1 cellular context compared by ENCODE assay signal in the genomic region with DNA sequence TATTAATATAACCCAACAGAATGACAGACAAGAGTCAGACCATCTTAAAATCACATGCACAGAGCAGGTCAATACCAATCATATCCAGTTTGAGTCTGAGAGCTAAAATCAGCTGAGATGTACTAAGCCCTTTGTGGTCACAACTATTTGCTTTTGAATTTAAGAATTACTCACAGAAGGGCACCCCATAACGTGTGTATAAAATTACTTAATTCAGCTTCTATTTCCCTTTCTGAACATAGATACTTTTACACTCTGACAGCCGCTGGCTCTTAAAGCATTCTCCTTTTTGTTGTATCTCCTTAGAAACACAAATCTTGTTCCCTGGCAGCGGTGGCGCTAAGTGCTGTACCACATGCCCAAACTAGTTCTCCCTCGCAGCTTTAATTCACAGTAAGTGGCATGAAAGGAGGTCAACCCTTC.
TF ChIP-seq lines count a peak whose summit lies in the region.

No MANE protein-coding gene starts in this region.

TF ChIP-seq in GM23338, 12 proteins besides CTCF, POLR2A, EP300 and RAD21 (continued from another document):
- no peak for TF ChIP-seq STAT1 (IDR thresholded peaks at IDR 0.05; ENCODE audit: unreplicated experiment)
- TF ChIP-seq ZNF114 (CRISPR knock-in tag; IDR thresholded peaks at IDR 0.05), result no peak
- TF ChIP-seq ZNF462 (CRISPR knock-in tag; IDR thresholded peaks at IDR 0.05), result no peak
- no peak for TF ChIP-seq JUNB (IDR thresholded peaks at IDR 0.05; ENCODE audit: unreplicated experiment)
